2 cellular contexts compared by ENCODE assay signal in genomic region chr13:20142927-20143480, GRCh38.
TF ChIP-seq lines count a peak whose summit lies in the region.

No MANE protein-coding gene starts in this region.

TF ChIP-seq in SK-N-SH, 30 proteins besides CTCF, POLR2A, EP300 and RAD21 (continued from another document):
- TF ChIP-seq PBX3 (IDR thresholded peaks at IDR 0.05) (no peak), RXRA (IDR thresholded peaks at IDR 0.05; ENCODE audit: borderline replicate concordance, low read depth) (no peak), EZH2phosphoT487 (IDR thresholded peaks at IDR 0.05; ENCODE audit: borderline replicate concordance, low read depth) (no peak), MEF2A (IDR thresholded peaks at IDR 0.05; ENCODE audit: borderline replicate concordance, low read depth) (no peak), ZBTB33 (IDR thresholded peaks at IDR 0.05; ENCODE audit: borderline replicate concordance, low read depth) (no peak), CHD2 (IDR thresholded peaks at IDR 0.05; ENCODE audit: low read length, partially characterized antibody) (no peak), JUND (IDR thresholded peaks at IDR 0.05) (no peak), TEAD4 (IDR thresholded peaks at IDR 0.05; ENCODE audit: borderline replicate concordance, insufficient read depth) (no peak), SMC3 (IDR thresholded peaks at IDR 0.05; ENCODE audit: low read depth, low read length) (no peak), RFX5 (IDR thresholded peaks at IDR 0.05; ENCODE audit: low read length) (no peak), YY1 (IDR thresholded peaks at IDR 0.05; ENCODE audit: low read depth) (no peak), TAF1 (IDR thresholded peaks at IDR 0.05; ENCODE audit: borderline replicate concordance, low read depth, low read length) (no peak)

TF ChIP-seq in SK-N-SH treated with all-trans-retinoic acid at 6 μM for 48 hours, 23 proteins besides CTCF, POLR2A, EP300 and RAD21 (continued from another document):
- TF ChIP-seq TCF4 (CRISPR knock-in tag; IDR thresholded peaks at IDR 0.05; ENCODE audit: borderline replicate concordance) (no peak), CSRNP3 (CRISPR knock-in tag; IDR thresholded peaks at IDR 0.05) (no peak), POU6F1 (CRISPR knock-in tag; IDR thresholded peaks at IDR 0.05; ENCODE audit: borderline replicate concordance, low read depth) (no peak), OSR1 (CRISPR knock-in tag; IDR thresholded peaks at IDR 0.05) (no peak), SNAI2 (CRISPR knock-in tag; IDR thresholded peaks at IDR 0.05) (no peak), RARB (CRISPR knock-in tag; IDR thresholded peaks at IDR 0.05) (no peak), ZC3H10 (CRISPR knock-in tag; IDR thresholded peaks at IDR 0.05) (no peak), ZNF565 (CRISPR knock-in tag; conservative IDR thresholded peaks at IDR 0.05; ENCODE audit: low read depth) (no peak), PPARA (CRISPR knock-in tag; IDR thresholded peaks at IDR 0.05; ENCODE audit: borderline replicate concordance) (no peak), ZNF8 (CRISPR knock-in tag; IDR thresholded peaks at IDR 0.05) (no peak), TSHZ2 (CRISPR knock-in tag; IDR thresholded peaks at IDR 0.05) (no peak), ZFP30 (CRISPR knock-in tag; IDR thresholded peaks at IDR 0.05) (no peak), TOX (CRISPR knock-in tag; IDR thresholded peaks at IDR 0.05; ENCODE audit: borderline replicate concordance) (no peak), ZNF70 (CRISPR knock-in tag; IDR thresholded peaks at IDR 0.05) (no peak)
